2 cellular contexts compared by ENCODE assay signal in the genomic region with DNA sequence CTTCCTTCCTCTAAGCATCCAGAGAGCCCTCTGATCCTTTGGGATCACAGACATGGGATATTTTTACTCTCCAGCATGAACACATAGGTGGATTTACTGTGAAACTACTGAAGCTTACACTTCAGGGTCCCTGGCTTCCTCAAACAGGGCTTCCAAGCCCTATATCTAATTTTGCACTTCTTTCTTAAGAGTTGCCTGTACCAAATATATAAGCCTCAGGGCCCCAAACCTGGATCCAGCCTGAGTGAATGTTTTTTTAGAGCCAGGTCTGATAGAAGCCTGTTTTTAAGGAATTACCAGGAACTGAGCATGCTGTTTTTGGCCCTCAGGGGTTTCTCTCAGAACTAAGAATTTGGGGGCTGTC.
TF ChIP-seq lines count a peak whose summit lies in the region.

No MANE protein-coding gene starts in this region.

TF ChIP-seq in GM23338, 12 proteins besides CTCF, POLR2A, EP300 and RAD21 (continued from another document):
- TF ChIP-seq REST (IDR thresholded peaks at IDR 0.05; ENCODE audit: unreplicated experiment) (no peak), STAT1 (IDR thresholded peaks at IDR 0.05; ENCODE audit: unreplicated experiment) (no peak), CREB1 (CRISPR knock-in tag; IDR thresholded peaks at IDR 0.05; ENCODE audit: low read depth) (no peak), POLR2AphosphoS5 (IDR thresholded peaks at IDR 0.05; ENCODE audit: low read depth) (no peak)
- TF ChIP-seq, protein P1, sequence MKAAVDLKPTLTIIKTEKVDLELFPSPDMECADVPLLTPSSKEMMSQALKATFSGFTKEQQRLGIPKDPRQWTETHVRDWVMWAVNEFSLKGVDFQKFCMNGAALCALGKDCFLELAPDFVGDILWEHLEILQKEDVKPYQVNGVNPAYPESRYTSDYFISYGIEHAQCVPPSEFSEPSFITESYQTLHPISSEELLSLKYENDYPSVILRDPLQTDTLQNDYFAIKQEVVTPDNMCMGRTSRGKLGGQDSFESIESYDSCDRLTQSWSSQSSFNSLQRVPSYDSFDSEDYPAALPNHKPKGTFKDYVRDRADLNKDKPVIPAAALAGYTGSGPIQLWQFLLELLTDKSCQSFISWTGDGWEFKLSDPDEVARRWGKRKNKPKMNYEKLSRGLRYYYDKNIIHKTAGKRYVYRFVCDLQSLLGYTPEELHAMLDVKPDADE (IDR thresholded peaks at IDR 0.05) = no peak
- TF ChIP-seq, protein P2, sequence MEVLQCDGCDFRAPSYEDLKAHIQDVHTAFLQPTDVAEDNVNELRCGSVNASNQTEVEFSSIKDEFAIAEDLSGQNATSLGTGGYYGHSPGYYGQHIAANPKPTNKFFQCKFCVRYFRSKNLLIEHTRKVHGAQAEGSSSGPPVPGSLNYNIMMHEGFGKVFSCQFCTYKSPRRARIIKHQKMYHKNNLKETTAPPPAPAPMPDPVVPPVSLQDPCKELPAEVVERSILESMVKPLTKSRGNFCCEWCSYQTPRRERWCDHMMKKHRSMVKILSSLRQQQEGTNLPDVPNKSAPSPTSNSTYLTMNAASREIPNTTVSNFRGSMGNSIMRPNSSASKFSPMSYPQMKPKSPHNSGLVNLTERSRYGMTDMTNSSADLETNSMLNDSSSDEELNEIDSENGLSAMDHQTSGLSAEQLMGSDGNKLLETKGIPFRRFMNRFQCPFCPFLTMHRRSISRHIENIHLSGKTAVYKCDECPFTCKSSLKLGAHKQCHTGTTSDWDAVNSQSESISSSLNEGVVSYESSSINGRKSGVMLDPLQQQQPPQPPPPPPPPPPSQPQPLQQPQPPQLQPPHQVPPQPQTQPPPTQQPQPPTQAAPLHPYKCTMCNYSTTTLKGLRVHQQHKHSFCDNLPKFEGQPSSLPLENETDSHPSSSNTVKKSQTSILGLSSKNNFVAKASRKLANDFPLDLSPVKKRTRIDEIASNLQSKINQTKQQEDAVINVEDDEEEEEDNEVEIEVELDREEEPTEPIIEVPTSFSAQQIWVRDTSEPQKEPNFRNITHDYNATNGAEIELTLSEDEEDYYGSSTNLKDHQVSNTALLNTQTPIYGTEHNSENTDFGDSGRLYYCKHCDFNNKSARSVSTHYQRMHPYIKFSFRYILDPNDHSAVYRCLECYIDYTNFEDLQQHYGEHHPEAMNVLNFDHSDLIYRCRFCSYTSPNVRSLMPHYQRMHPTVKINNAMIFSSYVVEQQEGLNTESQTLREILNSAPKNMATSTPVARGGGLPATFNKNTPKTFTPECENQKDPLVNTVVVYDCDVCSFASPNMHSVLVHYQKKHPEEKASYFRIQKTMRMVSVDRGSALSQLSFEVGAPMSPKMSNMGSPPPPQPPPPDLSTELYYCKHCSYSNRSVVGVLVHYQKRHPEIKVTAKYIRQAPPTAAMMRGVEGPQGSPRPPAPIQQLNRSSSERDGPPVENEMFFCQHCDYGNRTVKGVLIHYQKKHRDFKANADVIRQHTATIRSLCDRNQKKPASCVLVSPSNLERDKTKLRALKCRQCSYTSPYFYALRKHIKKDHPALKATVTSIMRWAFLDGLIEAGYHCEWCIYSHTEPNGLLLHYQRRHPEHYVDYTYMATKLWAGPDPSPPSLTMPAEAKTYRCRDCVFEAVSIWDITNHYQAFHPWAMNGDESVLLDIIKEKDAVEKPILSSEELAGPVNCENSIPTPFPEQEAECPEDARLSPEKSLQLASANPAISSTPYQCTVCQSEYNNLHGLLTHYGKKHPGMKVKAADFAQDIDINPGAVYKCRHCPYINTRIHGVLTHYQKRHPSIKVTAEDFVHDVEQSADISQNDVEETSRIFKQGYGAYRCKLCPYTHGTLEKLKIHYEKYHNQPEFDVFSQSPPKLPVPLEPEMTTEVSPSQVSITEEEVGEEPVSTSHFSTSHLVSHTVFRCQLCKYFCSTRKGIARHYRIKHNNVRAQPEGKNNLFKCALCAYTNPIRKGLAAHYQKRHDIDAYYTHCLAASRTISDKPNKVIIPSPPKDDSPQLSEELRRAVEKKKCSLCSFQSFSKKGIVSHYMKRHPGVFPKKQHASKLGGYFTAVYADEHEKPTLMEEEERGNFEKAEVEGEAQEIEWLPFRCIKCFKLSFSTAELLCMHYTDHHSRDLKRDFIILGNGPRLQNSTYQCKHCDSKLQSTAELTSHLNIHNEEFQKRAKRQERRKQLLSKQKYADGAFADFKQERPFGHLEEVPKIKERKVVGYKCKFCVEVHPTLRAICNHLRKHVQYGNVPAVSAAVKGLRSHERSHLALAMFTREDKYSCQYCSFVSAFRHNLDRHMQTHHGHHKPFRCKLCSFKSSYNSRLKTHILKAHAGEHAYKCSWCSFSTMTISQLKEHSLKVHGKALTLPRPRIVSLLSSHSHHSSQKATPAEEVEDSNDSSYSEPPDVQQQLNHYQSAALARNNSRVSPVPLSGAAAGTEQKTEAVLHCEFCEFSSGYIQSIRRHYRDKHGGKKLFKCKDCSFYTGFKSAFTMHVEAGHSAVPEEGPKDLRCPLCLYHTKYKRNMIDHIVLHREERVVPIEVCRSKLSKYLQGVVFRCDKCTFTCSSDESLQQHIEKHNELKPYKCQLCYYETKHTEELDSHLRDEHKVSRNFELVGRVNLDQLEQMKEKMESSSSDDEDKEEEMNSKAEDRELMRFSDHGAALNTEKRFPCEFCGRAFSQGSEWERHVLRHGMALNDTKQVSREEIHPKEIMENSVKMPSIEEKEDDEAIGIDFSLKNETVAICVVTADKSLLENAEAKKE (CRISPR knock-in tag; IDR thresholded peaks at IDR 0.05) = no peak

TF ChIP-seq in SK-N-SH, 30 proteins besides CTCF, POLR2A, EP300 and RAD21 (continued from another document):
- no peak for TF ChIP-seq RFX5 (IDR thresholded peaks at IDR 0.05; ENCODE audit: low read length)
- TF ChIP-seq GABPA (IDR thresholded peaks at IDR 0.05; ENCODE audit: low read depth) = no peak
- no peak for TF ChIP-seq REST (IDR thresholded peaks at IDR 0.05; ENCODE audit: low read depth, low read length)
- TF ChIP-seq TAF1 (IDR thresholded peaks at IDR 0.05; ENCODE audit: borderline replicate concordance, low read depth, low read length) = no peak
